ENCODE assay signal across 10 cellular contexts in genomic region chr14:102084931-102085330, GRCh38. TPM values are rescaled to one million over a fixed set of nuclear protein-coding genes. Genes with fewer than 3 reads are reported as not detected.
DNase-seq lines count a peak whose midpoint lies in the region; ATAC-seq and TF ChIP-seq lines count a peak whose summit lies in the region.
"Had no signal": no experiment of that assay in that cellular context is flagged by ENCODE, and none has a peak within 500 bp of the region (broad histone marks: within the 10 kb centered on the region; RNA-seq: fewer than 3 reads in every experiment).

No MANE protein-coding gene starts in this region.

- intact Hi-C loops in left ventricle myocardium inferior (cut with micrococcal nuclease), result no loop called here
- intact Hi-C loops in cardiac septum (cut with DNase I), result loop anchor here (5.0 kb wide), 2 partner anchors 123 to 232 kb away; partner anchors contain the start of genes DYNC1H1 and ZNF839
- intact Hi-C loops in upper lobe of right lung (cut with DNase I), result no loop called here

- ATAC-seq in upper lobe of right lung (no peak), HG03469 (IDR thresholded peaks at IDR 0.05; ENCODE audit: unreplicated experiment) (no peak)

- H3K36me3 ChIP-seq in left ventricle myocardium inferior, result peaks cover 59% of the 10 kb centered on the region
- peaks cover 58% of the 10 kb centered on the region for H3K36me3 ChIP-seq in upper lobe of right lung

- no peaks in the 10 kb centered on the region for H3K27me3 ChIP-seq in left ventricle myocardium inferior (ENCODE audit: low read depth)
- H3K27me3 ChIP-seq in upper lobe of right lung, result no peaks in the 10 kb centered on the region

- H3K27ac ChIP-seq in left ventricle myocardium inferior (replicated peaks), result no peak overlapping the region
- H3K27ac ChIP-seq in upper lobe of right lung, result no peak overlapping the region

- no peak for TF ChIP-seq CTCF in left ventricle myocardium inferior (IDR thresholded peaks at IDR 0.05; ENCODE audit: borderline replicate concordance)
- no peak for TF ChIP-seq CTCF in astrocyte of the cerebellum (IDR thresholded peaks at IDR 0.05; ENCODE audit: low read depth, low read length, missing control alignments)
- TF ChIP-seq CTCF in upper lobe of right lung (IDR thresholded peaks at IDR 0.05), result no peak

- DNase-seq in left ventricle myocardium inferior (no peak), cardiac septum (ENCODE audit: low spot score) (no peak), astrocyte of the cerebellum (ENCODE audit: low read depth) (no peak), medulla oblongata (ENCODE audit: extremely low spot score) (peak; percentile 48), upper lobe of right lung (no peak), foreskin melanocyte (no peak)
- no peak for DNase-seq in stimulated activated CD4-positive, alpha-beta T cell treated with anti-CD3 and anti-CD28 coated beads, Interleukin-15, amount 100 ng/mL, for 24 hours
- DNase-seq: GOT3, NCI-H2081 treated with DMSO at 0.1 percent for 48 hours had no signal

- H3K4me3 ChIP-seq in left ventricle myocardium inferior, result peak overlapping the region; percentile 92
- peak overlapping the region; percentile 73 for H3K4me3 ChIP-seq in astrocyte of the cerebellum (ENCODE audit: low read depth, low read length)
- H3K4me3 ChIP-seq in upper lobe of right lung, result peak overlapping the region; percentile 86

- no peaks in the 10 kb centered on the region for H3K9me3 ChIP-seq in left ventricle myocardium inferior (replicated peaks)
- H3K9me3 ChIP-seq in upper lobe of right lung, result no peaks in the 10 kb centered on the region

- H3K4me1 ChIP-seq in left ventricle myocardium inferior (peaks cover 66% of the 10 kb centered on the region), upper lobe of right lung (peaks cover 46% of the 10 kb centered on the region)

- in situ Hi-C loops in astrocyte of the cerebellum (cut with HindIII; ENCODE audit: low sequenced_read_pairs), result loop anchor here (25.0 kb wide), 1 partner anchor 227 kb away; the partner anchor contains the start of genes MOK and ZNF839

RNA-seq across cellular contexts. Expression of gene HSP90AA1, which starts 1.9 kb away (rescaled TPM):
- total RNA-seq in left ventricle myocardium inferior (423 TPM), cardiac septum (475 TPM), upper lobe of right lung (490 TPM)

RNA-seq across cellular contexts. Expression of gene WDR20, which starts 54.8 kb away (rescaled TPM):
- total RNA-seq in left ventricle myocardium inferior, result 20.9 TPM
- total RNA-seq in cardiac septum, result 21.9 TPM
- total RNA-seq in upper lobe of right lung, result 25.2 TPM
